Comparison of ENCODE assay signal across 8 cellular contexts in genomic region chr16:68265078-68265925, GRCh38. TPM values are rescaled to one million over a fixed set of nuclear protein-coding genes. Genes with fewer than 3 reads are reported as not detected.
DNase-seq lines count a peak whose midpoint lies in the region; ATAC-seq, FAIRE-seq and TF ChIP-seq lines count a peak whose summit lies in the region.

No MANE protein-coding gene starts in this region.

- peaks cover 10% of the 10 kb centered on the region; the same call in 1 of the 2 replicates for H3K23me2 ChIP-seq in H1 (ENCODE audit: low read depth, low read length)

- H3K79me1 ChIP-seq in H1 (ENCODE audit: low read depth, low read length) (peaks cover 6% of the 10 kb centered on the region), mesenchymal stem cell (replicated peaks; ENCODE audit: low read length, poor library complexity, severe bottlenecking) (peaks cover 4% of the 10 kb centered on the region)

- H4K20me1 ChIP-seq in MM.1S (ENCODE audit: insufficient read depth, low read length) (no peaks in the 10 kb centered on the region), H1 (replicated peaks in 1 of 2; ENCODE audit: control insufficient read depth in 1 of 2, insufficient read depth in 2 of 2, low read length in 2 of 2) (no peaks in the 10 kb centered on the region)

- no peak for TF ChIP-seq POLR2A in H1 (IDR thresholded peaks at IDR 0.05; ENCODE audit: control extremely low read depth in 1 of 2, low read depth in 2 of 2, low read length in 2 of 2)

- H3K4me3 Mint-ChIP-seq in activated CD4-positive, alpha-beta T cell treated with anti-CD3 and anti-CD28 coated beads for 36 hours, result peak overlapping the region; percentile 91

- H2AK5ac ChIP-seq in H1 (ENCODE audit: low read depth, low read length), result no peak overlapping the region
- no peak overlapping the region for H2AK5ac ChIP-seq in mesenchymal stem cell (ENCODE audit: low read length, severe bottlenecking)

- H4K8ac ChIP-seq in H1 (ENCODE audit: extremely low read depth, insufficient read depth, low read length) (no peak overlapping the region), mesenchymal stem cell (ENCODE audit: low read length) (no peak overlapping the region)

- H3K27me3 Mint-ChIP-seq in activated CD4-positive, alpha-beta T cell treated with anti-CD3 and anti-CD28 coated beads for 36 hours, result no peaks in the 10 kb centered on the region

- H3K36me3 Mint-ChIP-seq in activated CD4-positive, alpha-beta T cell treated with anti-CD3 and anti-CD28 coated beads for 36 hours (ENCODE audit: low read depth), result peaks cover 24% of the 10 kb centered on the region

- H3K79me2 ChIP-seq in MM.1S (ENCODE audit: low read length) (peaks cover 89% of the 10 kb centered on the region), H1 (ENCODE audit: control insufficient read depth in 1 of 2, insufficient read depth in 2 of 2, low read length in 2 of 2) (peaks cover 0 to 25% of the 10 kb centered on the region in 2 experiments; a peak in 3 of 4 replicates)

- peak overlapping the region; percentile 97 for H3K27ac Mint-ChIP-seq in activated CD4-positive, alpha-beta T cell treated with anti-CD3 and anti-CD28 coated beads for 36 hours

- H3K18ac ChIP-seq in H1 (ENCODE audit: extremely low read depth, low read length) (peak overlapping the region; percentile 81; the same call in 1 of the 2 replicates), mesenchymal stem cell (ENCODE audit: low read depth in 1 of 2, low read length in 2 of 2) (peak overlapping the region; percentile 95 to 98)

- H3K27ac ChIP-seq in MM.1S (ENCODE audit: low read length) (peak overlapping the region; percentile 70), H1 (ENCODE audit: low read depth, low read length) (no peak overlapping the region), mesenchymal stem cell (ENCODE audit: low read length, poor library complexity, severe bottlenecking) (peak overlapping the region; percentile 90), substantia nigra (ENCODE audit: low read depth, low read length, poor library complexity, severe bottlenecking) (peak overlapping the region; percentile 64)

- CTCF ChIA-PET in activated CD4-positive, alpha-beta T cell treated with anti-CD3 and anti-CD28 coated beads for 36 hours (lab: Charles Lee), result interaction anchor here (0.6 to 22.1 kb wide), 6 partner anchors 25 to 752 kb away, joined by 3 to 517 read pairs (median 7); partner anchors contain the start of genes PRMT7 and SLC7A6OS
- CTCF ChIA-PET in H1 (lab: Charles Lee; ENCODE audit: partially characterized antibody), result interaction anchor here (0.5 to 9.0 kb wide), 3 partner anchors 22 to 724 kb away, joined by 4 to 233 read pairs (median 221); no protein-coding TSS in a partner anchor

- no peaks in the 10 kb centered on the region for H3K9me3 ChIP-seq in MM.1S (replicated peaks; ENCODE audit: insufficient read depth, low read length)
- no peaks in the 10 kb centered on the region for H3K9me3 ChIP-seq in H1 (ENCODE audit: insufficient read depth in 2 of 2, low read depth in 1 of 2, low read length in 1 of 2)
- no peaks in the 10 kb centered on the region for H3K9me3 ChIP-seq in mesenchymal stem cell (ENCODE audit: control insufficient read depth, low read length)

- peak overlapping the region; percentile 48; the same call in 1 of the 2 replicates for H2BK5ac ChIP-seq in H1 (ENCODE audit: low read depth, low read length)
- H2BK5ac ChIP-seq in mesenchymal stem cell (ENCODE audit: low read depth, low read length, poor library complexity, severe bottlenecking), result peak overlapping the region; percentile 53

- peak overlapping the region; percentile 72 for H3K4me2 ChIP-seq in MM.1S (ENCODE audit: low read depth, low read length)
- peak overlapping the region; percentile 84 to 90 for H3K4me2 ChIP-seq in H1 (ENCODE audit: insufficient read depth in 1 of 2, low read depth in 2 of 2, low read length in 2 of 2)
- H3K4me2 ChIP-seq in mesenchymal stem cell (ENCODE audit: low read length, poor library complexity, severe bottlenecking), result peak overlapping the region; percentile 78

- peaks cover 27% of the 10 kb centered on the region for H3F3A ChIP-seq in MM.1S (ENCODE audit: insufficient read depth, low read length)

- H3K4me1 ChIP-seq in MM.1S (ENCODE audit: low read length) (peaks cover 42% of the 10 kb centered on the region), H1 (replicated peaks in 1 of 4; ENCODE audit: control insufficient read depth in 3 of 4, insufficient read depth in 4 of 4, low read length in 3 of 4) (peaks cover 0 to 3% (median 2%) of the 10 kb centered on the region in 4 experiments; a peak in 5 of 7 replicates), mesenchymal stem cell (ENCODE audit: control insufficient read depth, insufficient read depth, low read depth, low read length) (peaks cover 20% of the 10 kb centered on the region)

- H3K9me2 ChIP-seq in MM.1S (replicated peaks; ENCODE audit: insufficient read depth, low read length), result no peaks in the 10 kb centered on the region

- H2BK15ac ChIP-seq in H1 (ENCODE audit: low read length) (no peak overlapping the region), mesenchymal stem cell (ENCODE audit: low read depth, poor library complexity, severe bottlenecking) (no peak overlapping the region)

- H2BK12ac ChIP-seq in H1 (ENCODE audit: low read depth, low read length), result peak overlapping the region; percentile 39; the same call in 1 of the 2 replicates
- peak overlapping the region in 1 of 2 experiments; percentile 50 for H2BK12ac ChIP-seq in mesenchymal stem cell (ENCODE audit: low read length in 2 of 2)

- no peaks in the 10 kb centered on the region for H3K27me3 ChIP-seq in MM.1S (replicated peaks; ENCODE audit: insufficient read depth, low read length)
- H3K27me3 ChIP-seq in H1 (replicated peaks in 1 of 4; ENCODE audit: control insufficient read depth in 3 of 4, extremely low read depth in 1 of 4, insufficient read depth in 3 of 4, low read length in 3 of 4), result peaks cover 0 to 11% (median 1%) of the 10 kb centered on the region in 4 experiments; a peak in 3 of 7 replicates
- no peaks in the 10 kb centered on the region for H3K27me3 ChIP-seq in mesenchymal stem cell (ENCODE audit: control insufficient read depth in 1 of 2, insufficient read depth in 1 of 2, low read length in 2 of 2)

- POLR2A ChIA-PET in activated CD4-positive, alpha-beta T cell treated with anti-CD3 and anti-CD28 coated beads for 36 hours (lab: Charles Lee), result interaction anchor here (2.4 kb wide), 1 partner anchor 21 kb away, joined by 14 read pairs; no protein-coding TSS in a partner anchor
- POLR2A ChIA-PET in H1 (lab: Charles Lee; ENCODE audit: partially characterized antibody), result interaction anchor here (0.6 to 3.0 kb wide), 3 partner anchors 14 to 46 kb away, joined by 3 to 22 read pairs (median 15); partner anchors contain the start of genes ESRP2, PRMT7 and SLC7A6OS

- FAIRE-seq in H1 (lab: Jason Lieb, UNC), result no peak

- no peak overlapping the region for H3K56ac ChIP-seq in H1 (replicated peaks; ENCODE audit: insufficient read length, low read depth, low read length)

- no peak overlapping the region for H3K23ac ChIP-seq in H1 (ENCODE audit: insufficient read length)
- peak overlapping the region in 1 of 2 experiments; percentile 70 for H3K23ac ChIP-seq in mesenchymal stem cell (ENCODE audit: low read length in 2 of 2)

- no peak overlapping the region for H2BK120ac ChIP-seq in H1 (replicated peaks; ENCODE audit: low read depth, low read length)
- no peak overlapping the region for H2BK120ac ChIP-seq in mesenchymal stem cell (ENCODE audit: low read depth, low read length)

- peak; percentile 20 for ATAC-seq in GM19395 (IDR thresholded peaks at IDR 0.05; ENCODE audit: unreplicated experiment)
- peak; percentile 40 for ATAC-seq in activated CD4-positive, alpha-beta T cell treated with anti-CD3 and anti-CD28 coated beads for 36 hours
- ATAC-seq in GM21529 (IDR thresholded peaks at IDR 0.05; ENCODE audit: unreplicated experiment), result no peak

- TF ChIP-seq RAD21 in H1 (IDR thresholded peaks at IDR 0.05 in 1 of 2, conservative IDR thresholded peaks at IDR 0.05 in 1 of 2; ENCODE audit: low read depth in 2 of 2, low read length in 2 of 2), result no peak

- no peak for TF ChIP-seq CTCF in MM.1S (IDR thresholded peaks at IDR 0.05; ENCODE audit: low read length)
- TF ChIP-seq CTCF in H1 (IDR thresholded peaks at IDR 0.05; ENCODE audit: control extremely low read depth in 1 of 3, insufficient read depth in 1 of 3, low read depth in 1 of 3, low read length in 3 of 3), result no peak

- H4K5ac ChIP-seq in H1 (ENCODE audit: insufficient read length, low read depth, low read length), result no peak overlapping the region

- peak overlapping the region; percentile 94 for H3K4me3 ChIP-seq in MM.1S (ENCODE audit: low read length)
- H3K4me3 ChIP-seq in H1 (ENCODE audit: extremely low read depth in 1 of 4, insufficient read depth in 2 of 4, low read depth in 3 of 4, low read length in 4 of 4), result peak overlapping the region; percentile 78 to 97 (median 84)
- H3K4me3 ChIP-seq in mesenchymal stem cell (ENCODE audit: insufficient read depth in 1 of 2, low read depth in 1 of 2, low read length in 2 of 2), result peak overlapping the region; percentile 96 to 98

- H4K91ac ChIP-seq in H1 (replicated peaks; ENCODE audit: insufficient read length, low read length) (no peak overlapping the region), mesenchymal stem cell (ENCODE audit: low read length) (peak overlapping the region; percentile 99)

- H3K4ac ChIP-seq in H1 (replicated peaks; ENCODE audit: insufficient read length, low read depth, low read length), result no peak overlapping the region
- peak overlapping the region; percentile 66 to 72 for H3K4ac ChIP-seq in mesenchymal stem cell (ENCODE audit: low read depth in 1 of 2, low read length in 2 of 2)

- DNase-seq in CD1c-positive myeloid dendritic cell (ENCODE audit: extremely low spot score), result peak; percentile 77
- DNase-seq in MM.1S, result peak; percentile 39
- DNase-seq in activated CD4-positive, alpha-beta T cell treated with anti-CD3 and anti-CD28 coated beads for 36 hours, result peak; percentile 79
- peak in 1 of 2 experiments; percentile 55 for DNase-seq in H1 (ENCODE audit: low read depth in 1 of 2, low spot score in 2 of 2)
- DNase-seq in mesenchymal stem cell, result peak; percentile 83
- peak in 15 of 49 donors; percentile 13 to 39 (median 24) for DNase-seq in substantia nigra (lab: John Stamatoyannopoulos, UW)

- 28% methylated on average over 23 of the region's 23 CpGs; no CpG with 5 or more reads in 1 of the 2 experiments for WGBS in H1 (ENCODE audit: extremely low coverage in 1 of 2, insufficient coverage in 1 of 2, insufficient read length in 1 of 2, insufficient replicate concordance in 2 of 2, low coverage in 1 of 2, low lambda C conversion rate in 2 of 2, missing lambda C conversion rate in 1 of 2), 2 experiments
- 2% methylated on average over 21 of the region's 23 CpGs for WGBS in mesenchymal stem cell

- peak overlapping the region; percentile 61; the same call in 1 of the 2 replicates for H2AFZ ChIP-seq in MM.1S (ENCODE audit: low read length)
- peak overlapping the region; percentile 65; the same call in 1 of the 2 replicates for H2AFZ ChIP-seq in H1 (ENCODE audit: low read length)
- peak overlapping the region; percentile 96 for H2AFZ ChIP-seq in mesenchymal stem cell (ENCODE audit: low read depth, low read length)

- no peaks in the 10 kb centered on the region for H3K9me3 Mint-ChIP-seq in activated CD4-positive, alpha-beta T cell treated with anti-CD3 and anti-CD28 coated beads for 36 hours (ENCODE audit: low read depth)

- H3K14ac ChIP-seq in H1 (ENCODE audit: insufficient read length), result no peak overlapping the region
- H3K14ac ChIP-seq in mesenchymal stem cell (ENCODE audit: low read length in 2 of 2), result peak overlapping the region in 1 of 2 experiments; percentile 94

- intact Hi-C loops in activated CD4-positive, alpha-beta T cell treated with anti-CD3 and anti-CD28 coated beads for 36 hours (cut with DNase I, micrococcal nuclease), result loop anchor here (1.0 to 10.0 kb wide), 6 partner anchors 11 to 489 kb away; no protein-coding TSS in a partner anchor

- peaks cover 52% of the 10 kb centered on the region for H3K4me1 Mint-ChIP-seq in activated CD4-positive, alpha-beta T cell treated with anti-CD3 and anti-CD28 coated beads for 36 hours

- no peak overlapping the region for H2BK20ac ChIP-seq in H1 (ENCODE audit: low read length)

- peak overlapping the region; percentile 89 for H3K9ac ChIP-seq in MM.1S (ENCODE audit: low read length)
- H3K9ac ChIP-seq in H1 (replicated peaks in 1 of 4; ENCODE audit: extremely low read depth in 1 of 4, low read depth in 3 of 4, low read length in 3 of 4), result peak overlapping the region; percentile 12 to 72 (median 64); a peak in 5 of 7 replicates
- peak overlapping the region; percentile 96 for H3K9ac ChIP-seq in mesenchymal stem cell (ENCODE audit: low read length)

- 0 out of 2 replicates have a peak, but pooled peaks cover 5% of the 10 kb centered on the region for H3K36me3 ChIP-seq in MM.1S (replicated peaks; ENCODE audit: insufficient read depth, low read length)
- no peaks in the 10 kb centered on the region for H3K36me3 ChIP-seq in H1 (ENCODE audit: control insufficient read depth in 2 of 4, insufficient read depth in 4 of 4, low read length in 3 of 4)
- H3K36me3 ChIP-seq in mesenchymal stem cell (ENCODE audit: control insufficient read depth in 1 of 2, insufficient read depth in 2 of 2, low read depth in 1 of 2, low read length in 2 of 2), result peaks cover 11 to 17% of the 10 kb centered on the region in 2 experiments

- TF ChIP-seq EP300 in H1 (IDR thresholded peaks at IDR 0.05; ENCODE audit: borderline replicate concordance in 1 of 2, low read depth in 2 of 2, low read length in 2 of 2), result no peak

RNA-seq across cellular contexts. Expression of gene SLC7A6, which starts 1.0 kb away (rescaled TPM):
- total RNA-seq in activated CD4-positive, alpha-beta T cell treated with anti-CD3 and anti-CD28 coated beads for 36 hours, result 10 to 100 TPM; 55.7 to 58.7 TPM
- 29.2 and 37.8 TPM in 2 replicates for total RNA-seq in H1 (2021; fragmentation: NEBNext Ultra II Directional; extraction: Animal tissue kit (Norgen Biotek cat#: 25700))
- polyA plus RNA-seq in H1 (2011; rRNA removed), result 28.0 and 34.7 TPM in 2 replicates
- 17.7 TPM for polyA plus RNA-seq in H1 (2011; cell fraction: cytosol; rRNA removed)
- polyA plus RNA-seq in H1 (2011; cell fraction: nucleus; rRNA removed), result 73.9 TPM
- polyA plus RNA-seq in H1 (2012, experiment 1 of 2), result 11.9 to 18.2 TPM (median 14.7 TPM) in 4 replicates
- polyA plus RNA-seq in H1 (2012, experiment 2 of 2), result 6.2 TPM
- 26.6 TPM for polyA plus RNA-seq in H1 (2013, experiment 1 of 2)
- polyA plus RNA-seq in H1 (2013, experiment 2 of 2), result 28.4 TPM
- 49.7 and 81.3 TPM in 2 replicates for polyA minus RNA-seq in H1 (2011; rRNA and poly(A)+ RNA removed)
- 12.5 TPM for polyA minus RNA-seq in H1 (2011; cell fraction: cytosol; rRNA and poly(A)+ RNA removed)
- 25.6 TPM for polyA minus RNA-seq in H1 (2011; cell fraction: nucleus; rRNA and poly(A)+ RNA removed)
- polyA plus RNA-seq in mesenchymal stem cell (2013, experiment 1 of 2), result 27.0 TPM
- polyA plus RNA-seq in mesenchymal stem cell (2013, experiment 2 of 2), result 34.1 TPM

RNA-seq across cellular contexts. Expression of gene PLA2G15, which starts 20.1 kb away (rescaled TPM):
- 1 to 10 TPM; 6.0 to 7.0 TPM for total RNA-seq in activated CD4-positive, alpha-beta T cell treated with anti-CD3 and anti-CD28 coated beads for 36 hours
- 10.0 and 11.2 TPM in 2 replicates for total RNA-seq in H1 (2021; fragmentation: NEBNext Ultra II Directional; extraction: Animal tissue kit (Norgen Biotek cat#: 25700))
- 12.0 and 13.6 TPM in 2 replicates for polyA plus RNA-seq in H1 (2011; rRNA removed)
- 7.9 TPM for polyA plus RNA-seq in H1 (2011; cell fraction: cytosol; rRNA removed)
- 13.4 TPM for polyA plus RNA-seq in H1 (2011; cell fraction: nucleus; rRNA removed)
- polyA plus RNA-seq in H1 (2012, experiment 1 of 2), result 4.9 to 9.3 TPM (median 7.3 TPM) in 4 replicates
- polyA plus RNA-seq in H1 (2012, experiment 2 of 2), result 11.3 TPM
- polyA plus RNA-seq in H1 (2013, experiment 1 of 2), result 7.8 TPM
- polyA plus RNA-seq in H1 (2013, experiment 2 of 2), result 8.7 TPM
- 9.2 and 9.6 TPM in 2 replicates for polyA minus RNA-seq in H1 (2011; rRNA and poly(A)+ RNA removed)
- 5.4 TPM for polyA minus RNA-seq in H1 (2011; cell fraction: cytosol; rRNA and poly(A)+ RNA removed)
- 6.3 TPM for polyA minus RNA-seq in H1 (2011; cell fraction: nucleus; rRNA and poly(A)+ RNA removed)
- 26.1 TPM for polyA plus RNA-seq in mesenchymal stem cell (2013, experiment 1 of 2)
- 25.9 TPM for polyA plus RNA-seq in mesenchymal stem cell (2013, experiment 2 of 2)

RNA-seq across cellular contexts. Expression of gene ESRP2, which starts 29.4 kb away (rescaled TPM):
- under 1 TPM; 0.58 to 0.85 TPM for total RNA-seq in activated CD4-positive, alpha-beta T cell treated with anti-CD3 and anti-CD28 coated beads for 36 hours
- 45.8 and 50.3 TPM in 2 replicates for total RNA-seq in H1 (2021; fragmentation: NEBNext Ultra II Directional; extraction: Animal tissue kit (Norgen Biotek cat#: 25700))
- 35.1 and 52.8 TPM in 2 replicates for polyA plus RNA-seq in H1 (2011; rRNA removed)
- polyA plus RNA-seq in H1 (2011; cell fraction: cytosol; rRNA removed), result 35.5 TPM
- polyA plus RNA-seq in H1 (2011; cell fraction: nucleus; rRNA removed), result 118 TPM
- 31.5 to 37.1 TPM (median 35.1 TPM) in 4 replicates for polyA plus RNA-seq in H1 (2012, experiment 1 of 2)
- polyA plus RNA-seq in H1 (2012, experiment 2 of 2), result 24.8 TPM
- 27.5 TPM for polyA plus RNA-seq in H1 (2013, experiment 1 of 2)
- polyA plus RNA-seq in H1 (2013, experiment 2 of 2), result 25.4 TPM
- polyA minus RNA-seq in H1 (2011; rRNA and poly(A)+ RNA removed), result 47.5 and 54.4 TPM in 2 replicates
- 41.2 TPM for polyA minus RNA-seq in H1 (2011; cell fraction: cytosol; rRNA and poly(A)+ RNA removed)
- polyA minus RNA-seq in H1 (2011; cell fraction: nucleus; rRNA and poly(A)+ RNA removed), result 62.7 TPM
- 0.04 TPM for polyA plus RNA-seq in mesenchymal stem cell (2013, experiment 1 of 2)
- 0.03 TPM for polyA plus RNA-seq in mesenchymal stem cell (2013, experiment 2 of 2)

RNA-seq across cellular contexts. Expression of gene SLC7A6OS, which starts 45.4 kb away (rescaled TPM):
- 10 to 100 TPM; 17.4 to 21.7 TPM for total RNA-seq in activated CD4-positive, alpha-beta T cell treated with anti-CD3 and anti-CD28 coated beads for 36 hours
- 16.4 and 21.3 TPM in 2 replicates for total RNA-seq in H1 (2021; fragmentation: NEBNext Ultra II Directional; extraction: Animal tissue kit (Norgen Biotek cat#: 25700))
- polyA plus RNA-seq in H1 (2011; rRNA removed), result 7.3 and 7.6 TPM in 2 replicates
- 12.4 TPM for polyA plus RNA-seq in H1 (2011; cell fraction: cytosol; rRNA removed)
- 15.3 TPM for polyA plus RNA-seq in H1 (2011; cell fraction: nucleus; rRNA removed)
- 9.3 to 16.0 TPM (median 12.7 TPM) in 4 replicates for polyA plus RNA-seq in H1 (2012, experiment 1 of 2)
- 3.8 TPM for polyA plus RNA-seq in H1 (2012, experiment 2 of 2)
- polyA plus RNA-seq in H1 (2013, experiment 1 of 2), result 10.4 TPM
- 9.0 TPM for polyA plus RNA-seq in H1 (2013, experiment 2 of 2)
- polyA minus RNA-seq in H1 (2011; rRNA and poly(A)+ RNA removed), result 10.2 and 11.4 TPM in 2 replicates
- polyA minus RNA-seq in H1 (2011; cell fraction: cytosol; rRNA and poly(A)+ RNA removed), result 6.2 TPM
- polyA minus RNA-seq in H1 (2011; cell fraction: nucleus; rRNA and poly(A)+ RNA removed), result 18.8 TPM
- 7.0 TPM for polyA plus RNA-seq in mesenchymal stem cell (2013, experiment 1 of 2)
- 7.0 TPM for polyA plus RNA-seq in mesenchymal stem cell (2013, experiment 2 of 2)

RNA-seq across cellular contexts. Expression of gene PRMT7, which starts 45.5 kb away (rescaled TPM):
- 10 to 100 TPM; 62.7 to 70.7 TPM for total RNA-seq in activated CD4-positive, alpha-beta T cell treated with anti-CD3 and anti-CD28 coated beads for 36 hours
- 48.2 and 48.7 TPM in 2 replicates for total RNA-seq in H1 (2021; fragmentation: NEBNext Ultra II Directional; extraction: Animal tissue kit (Norgen Biotek cat#: 25700))
- polyA plus RNA-seq in H1 (2011; rRNA removed), result 49.3 and 67.4 TPM in 2 replicates
- polyA plus RNA-seq in H1 (2011; cell fraction: cytosol; rRNA removed), result 70.2 TPM
- 200 TPM for polyA plus RNA-seq in H1 (2011; cell fraction: nucleus; rRNA removed)
- 48.4 to 57.0 TPM (median 53.5 TPM) in 4 replicates for polyA plus RNA-seq in H1 (2012, experiment 1 of 2)
- 53.6 TPM for polyA plus RNA-seq in H1 (2012, experiment 2 of 2)
- polyA plus RNA-seq in H1 (2013, experiment 1 of 2), result 37.0 TPM
- 33.0 TPM for polyA plus RNA-seq in H1 (2013, experiment 2 of 2)
- 65.7 and 68.2 TPM in 2 replicates for polyA minus RNA-seq in H1 (2011; rRNA and poly(A)+ RNA removed)
- 44.0 TPM for polyA minus RNA-seq in H1 (2011; cell fraction: cytosol; rRNA and poly(A)+ RNA removed)
- polyA minus RNA-seq in H1 (2011; cell fraction: nucleus; rRNA and poly(A)+ RNA removed), result 57.0 TPM
- 14.6 TPM for polyA plus RNA-seq in mesenchymal stem cell (2013, experiment 1 of 2)
- polyA plus RNA-seq in mesenchymal stem cell (2013, experiment 2 of 2), result 14.7 TPM

Comparison
In these comparisons a context has a peak if more than half of its experiments do, and no peak if none do; other contexts are left out.
1. RNA of gene ESRP2, which starts 29.4 kb away (total RNA-seq): 45.8 to 50.3 TPM in H1; 0.58 to 0.85 TPM in activated CD4-positive, alpha-beta T cell treated with anti-CD3 and anti-CD28 coated beads for 36 hours; every median in the first group is over 10 times any median in the second.
2. Peak in every context shown above with its lines, with median percentiles within 50 percentile points of each other: H2AFZ ChIP-seq, H3K4me2 ChIP-seq, H3K4me3 ChIP-seq and H3K9ac ChIP-seq.